15 cellular contexts compared by ENCODE assay signal in genomic region chr11:291281-292210, GRCh38. TPM values are rescaled to one million over a fixed set of nuclear protein-coding genes. Genes with fewer than 3 reads are reported as not detected.
DNase-seq lines count a peak whose midpoint lies in the region; ATAC-seq and TF ChIP-seq lines count a peak whose summit lies in the region.
"Had no signal": no experiment of that assay in that cellular context is flagged by ENCODE, and none has a peak within 500 bp of the region (broad histone marks: within the 10 kb centered on the region; RNA-seq: fewer than 3 reads in every experiment).

No MANE protein-coding gene starts in this region.

- H3K4me3 ChIP-seq in right atrium auricular region (no peak overlapping the region), aorta (ENCODE audit: low read length in 2 of 2) (no peak overlapping the region)

- no peaks in the 10 kb centered on the region for H3K9me3 Mint-ChIP-seq in activated naive CD4-positive, alpha-beta T cell treated with anti-CD3 and anti-CD28 coated beads, Interleukin-2, amount 50 U/mL, for 24 hours
- no peaks in the 10 kb centered on the region for H3K9me3 Mint-ChIP-seq in memory B cell

- H3K27ac ChIP-seq in right atrium auricular region, result no peak overlapping the region
- no peak overlapping the region for H3K27ac ChIP-seq in aorta (ENCODE audit: low read depth in 1 of 2, low read length in 2 of 2)
- H3K27ac ChIP-seq: parathyroid adenoma had no signal

- no peaks in the 10 kb centered on the region for H3K36me3 Mint-ChIP-seq in activated naive CD4-positive, alpha-beta T cell treated with anti-CD3 and anti-CD28 coated beads, Interleukin-2, amount 50 U/mL, for 24 hours
- H3K36me3 Mint-ChIP-seq in memory B cell, result peaks cover 10% of the 10 kb centered on the region

- no peak overlapping the region for H3K4me3 Mint-ChIP-seq in activated naive CD4-positive, alpha-beta T cell treated with anti-CD3 and anti-CD28 coated beads, Interleukin-2, amount 50 U/mL, for 24 hours
- H3K4me3 Mint-ChIP-seq in memory B cell, result no peak overlapping the region

- H3K27ac Mint-ChIP-seq in activated naive CD4-positive, alpha-beta T cell treated with anti-CD3 and anti-CD28 coated beads, Interleukin-2, amount 50 U/mL, for 24 hours, result peak overlapping the region; percentile 84
- H3K27ac Mint-ChIP-seq in memory B cell, result peak overlapping the region; percentile 6

- H3K27me3 Mint-ChIP-seq in activated naive CD4-positive, alpha-beta T cell treated with anti-CD3 and anti-CD28 coated beads, Interleukin-2, amount 50 U/mL, for 24 hours, result no peaks in the 10 kb centered on the region
- H3K27me3 Mint-ChIP-seq in memory B cell, result peaks cover 5% of the 10 kb centered on the region

- 89 to 90% methylated on average over 39 to 44 of the region's 44 CpGs for WGBS in aorta, 2 donors

- intact Hi-C loops in Right ventricle myocardium inferior (cut with DNase I) (no loop called here), aorta (cut with DNase I) (no loop called here)

- peaks cover 21% of the 10 kb centered on the region for H3K4me1 Mint-ChIP-seq in activated naive CD4-positive, alpha-beta T cell treated with anti-CD3 and anti-CD28 coated beads, Interleukin-2, amount 50 U/mL, for 24 hours
- peaks cover 22% of the 10 kb centered on the region for H3K4me1 Mint-ChIP-seq in memory B cell

- H3K36me3 ChIP-seq in right atrium auricular region, result no peaks in the 10 kb centered on the region
- no peaks in the 10 kb centered on the region for H3K36me3 ChIP-seq in aorta (ENCODE audit: control insufficient read depth in 1 of 2, insufficient read depth in 2 of 2, low read length in 1 of 2)
- H3K36me3 ChIP-seq: BE2C had no signal

- H3K9me3 ChIP-seq in right atrium auricular region (no peaks in the 10 kb centered on the region), aorta (ENCODE audit: control insufficient read depth, low read length) (no peaks in the 10 kb centered on the region)
- H3K9me3 ChIP-seq: BE2C had no signal

- TF ChIP-seq CTCF in right atrium auricular region (IDR thresholded peaks at IDR 0.05), result no peak

- peak; percentile 75 for DNase-seq in Right ventricle myocardium inferior (ENCODE audit: missing footprints)
- no peak for DNase-seq in right atrium auricular region (ENCODE audit: low spot score)
- DNase-seq in memory B cell (ENCODE audit: low spot score in 2 of 2), result no peak
- peak; percentile 51 to 74 for DNase-seq in aorta
- no peak for DNase-seq in AG20443 (ENCODE audit: low spot score)
- no peak for DNase-seq in A172 (ENCODE audit: low spot score)
- DNase-seq in SIG-M5 treated with dmso at 0.1 percent for 504 hours (lab: John Stamatoyannopoulos, UW; ENCODE audit: unreplicated experiment), result no peak
- DNase-seq: BE2C; NCI-H1694 treated with DMSO at 0.1 percent for 48 hours; stimulated activated CD4-positive, alpha-beta T cell treated with anti-CD3 and anti-CD28 coated beads, Interleukin-4, amount 100 ng/mL, for 4 hours had no signal

- ATAC-seq in Right ventricle myocardium inferior, result no peak
- no peak for ATAC-seq in memory B cell (ENCODE audit: low read depth)
- ATAC-seq in aorta (ENCODE audit: low FRiP score), result no peak

- H3K27me3 ChIP-seq in right atrium auricular region (no peaks in the 10 kb centered on the region), aorta (ENCODE audit: control insufficient read depth in 1 of 2, insufficient read depth in 2 of 2, low read length in 1 of 2) (no peaks in the 10 kb centered on the region)

- H3K4me1 ChIP-seq in right atrium auricular region, result peaks cover 0 to 23% of the 10 kb centered on the region in 2 donors
- no peaks in the 10 kb centered on the region for H3K4me1 ChIP-seq in aorta (ENCODE audit: control insufficient read depth in 1 of 2, insufficient read depth in 2 of 2, low read length in 2 of 2)
- H3K4me1 ChIP-seq: BE2C, parathyroid adenoma had no signal

RNA-seq across cellular contexts. Expression of gene PGGHG, which starts 2.6 kb away (rescaled TPM):
- total RNA-seq in Right ventricle myocardium inferior (10.0 TPM), right atrium auricular region (1 to 10 TPM; 4.9 to 9.4 TPM), aorta (10 to 100 TPM; 42.1 to 61.6 TPM)
- polyA plus RNA-seq in aorta, result 100 to 1,000 TPM in 1 of 2 donors, 10 to 100 TPM in 1; 23.9 to 197 TPM
- total RNA-seq in A172 (2014; rRNA removed; shearing (Covaris generic)), result 13.0 and 14.2 TPM in 2 replicates

RNA-seq across cellular contexts. Expression of gene IFITM5, which starts 7.8 kb away (rescaled TPM):
- not detected for total RNA-seq in Right ventricle myocardium inferior
- not detected for total RNA-seq in right atrium auricular region
- not detected for total RNA-seq in aorta
- not detected for polyA plus RNA-seq in aorta
- total RNA-seq in A172 (2014; rRNA removed; shearing (Covaris generic)), result not detected in 2 replicates
- total RNA-seq: cerebellum, kidney epithelial cell had no signal
- polyA plus RNA-seq: fibroblast of lung had no signal

RNA-seq across cellular contexts. Expression of gene NLRP6, which starts 13.3 kb away (rescaled TPM):
- total RNA-seq in Right ventricle myocardium inferior (0.14 TPM), right atrium auricular region (under 1 TPM; 0.19 to 0.20 TPM), aorta (under 1 TPM; 0.66 to 0.88 TPM)
- polyA plus RNA-seq in aorta, result 1 to 10 TPM in 1 of 2 donors, not detected in 1; 6.1 TPM
- total RNA-seq in A172 (2014; rRNA removed; shearing (Covaris generic)), result not detected in 2 replicates
- total RNA-seq: cerebellum, fibroblast of lung, kidney epithelial cell had no signal
- polyA plus RNA-seq: fibroblast of lung had no signal

RNA-seq across cellular contexts. Expression of gene IFITM2, which starts 16.1 kb away (rescaled TPM):
- total RNA-seq in Right ventricle myocardium inferior (253 TPM), right atrium auricular region (100 to 1,000 TPM; 120 to 296 TPM), aorta (100 to 1,000 TPM; 695 to 841 TPM)
- 1,000 to 10,000 TPM in 1 of 2 donors, 100 to 1,000 TPM in 1; 424 to 1,109 TPM for polyA plus RNA-seq in aorta
- total RNA-seq in A172 (2014; rRNA removed; shearing (Covaris generic)), result 17.6 and 22.6 TPM in 2 replicates

RNA-seq across cellular contexts. Expression of gene IFITM1, which starts 22.3 kb away (rescaled TPM):
- total RNA-seq in Right ventricle myocardium inferior (125 TPM), right atrium auricular region (100 to 1,000 TPM in 1 of 2 donors, 10 to 100 TPM in 1; 82.3 to 241 TPM), aorta (100 to 1,000 TPM; 278 to 311 TPM)
- 10 to 100 TPM; 46.7 to 88.3 TPM for polyA plus RNA-seq in aorta
- total RNA-seq in A172 (2014; rRNA removed; shearing (Covaris generic)), result 3.1 and 4.5 TPM in 2 replicates

Comparison
In these comparisons a context has a peak if more than half of its experiments do, and no peak if none do; other contexts are left out.
1. DNase-seq: peak in Right ventricle myocardium inferior (single experiment) and aorta (2 of 2); none in right atrium auricular region (single experiment), memory B cell (0 of 2), AG20443 (single experiment), A172 (single experiment) and SIG-M5 treated with dmso at 0.1 percent for 504 hours (single experiment).